In the genomic region with DNA sequence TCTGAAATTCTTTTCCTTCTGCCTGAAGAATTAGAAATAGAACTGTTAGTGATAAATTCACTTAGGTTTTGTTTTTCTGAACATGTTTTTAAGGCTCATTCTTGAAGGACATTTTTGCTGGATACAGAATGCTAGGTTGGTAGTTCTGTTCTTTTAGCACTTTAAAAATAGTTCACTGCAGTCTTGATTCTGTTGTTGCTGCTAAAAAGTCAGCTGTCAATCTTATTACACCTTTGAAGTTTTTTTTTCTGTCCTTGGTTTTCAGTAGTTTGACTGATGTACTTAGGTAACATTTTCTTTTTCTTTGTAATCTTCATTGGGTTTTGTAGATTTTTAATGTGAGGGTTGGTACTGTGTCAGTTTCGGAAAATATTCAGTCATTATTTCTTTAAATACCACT, we compare ENCODE assay signal across 29 cellular contexts. TPM values are rescaled to one million over a fixed set of nuclear protein-coding genes. Genes with fewer than 3 reads are reported as not detected.
DNase-seq lines count a peak whose midpoint lies in the region; ATAC-seq and TF ChIP-seq lines count a peak whose summit lies in the region.
"Had no signal": no experiment of that assay in that cellular context is flagged by ENCODE, and none has a peak within 500 bp of the region (broad histone marks: within the 10 kb centered on the region; RNA-seq: fewer than 3 reads in every experiment).

No MANE protein-coding gene starts in this region.

- H3K27ac ChIP-seq in HEK293 (ENCODE audit: extremely low read depth, low read depth, low read length) = no peak overlapping the region
- H3K27ac ChIP-seq: C4-2B, KMS-11 had no signal

- 0 out of 2 replicates have a peak overlapping the region, but pooled peaks have one; percentile 21 for H3K27ac Mint-ChIP-seq in WTC11
- H3K27ac Mint-ChIP-seq: B cell; CD8-positive, alpha-beta T cell; HFFc6 had no signal

- H3K4me1 ChIP-seq in HEK293 (ENCODE audit: control insufficient read depth, insufficient read depth, low read length) = no peaks in the 10 kb centered on the region
- H3K4me1 ChIP-seq: Caco-2 had no signal

- peaks cover 73% of the 10 kb centered on the region for H3K4me1 Mint-ChIP-seq in WTC11

- no peak overlapping the region for H3K4me3 Mint-ChIP-seq in WTC11
- H3K4me3 Mint-ChIP-seq: B cell; CD8-positive, alpha-beta T cell; H9; HFFc6 had no signal

- TF ChIP-seq CTCF in HEK293 (tag by site-specific recombination; IDR thresholded peaks at IDR 0.05) (no peak), WTC11 (IDR thresholded peaks at IDR 0.05) (no peak)

- POLR2A ChIA-PET in HEK293 (lab: Yijun Ruan, JAX) = no interaction called here
- POLR2A ChIA-PET in WTC11 (lab: Charles Lee) = interaction anchor here (1.0 kb wide), 1 partner anchor 21 kb away, joined by 4 read pairs; no protein-coding TSS in a partner anchor

- no peak for TF ChIP-seq POLR2A in erythroblast (IDR thresholded peaks at IDR 0.05; ENCODE audit: low read length)

- no peak for ATAC-seq in WTC11
- ATAC-seq in GM18858 (IDR thresholded peaks at IDR 0.05; ENCODE audit: unreplicated experiment) = no peak
- ATAC-seq: CD8-positive, alpha-beta T cell; Panc1 had no signal

- DNase-seq in WTC11 (ENCODE audit: low spot score) = no peak
- peak; percentile 36 to 48 for DNase-seq in erythroblast (lab: John Stamatoyannopoulos, UW)
- DNase-seq in stimulated activated CD4-positive, alpha-beta T cell treated with anti-CD3 and anti-CD28 coated beads, Interleukin-2, amount 100 ng/mL, for 24 hours = no peak
- DNase-seq in effector CD4-positive, alpha-beta T cell = no peak
- DNase-seq in 8988T = no peak
- DNase-seq: Caco-2; CD8-positive, alpha-beta T cell; DMS 273 treated with DMSO at 0.1 percent for 48 hours; DMS79; EL; GDM1; H9; HFFc6; IMR-90; NCI-H1092 treated with DMSO at 0.1 percent for 48 hours; NCI-H1436; NCI-H187; NCI-H2081 treated with DMSO at 0.1 percent for 48 hours; NCI-H2171; NCI-H226; NCI-H510A; NCI-H69; SHP77 treated with DMSO at 0.1 percent for 48 hours had no signal

- H3K36me3 Mint-ChIP-seq in WTC11 = peaks cover 21% of the 10 kb centered on the region

- peaks cover 16% of the 10 kb centered on the region for H3K9me3 Mint-ChIP-seq in WTC11
- H3K9me3 Mint-ChIP-seq: HFFc6 had no signal

- H3K9me3 ChIP-seq in HEK293 (ENCODE audit: control insufficient read depth, insufficient read depth, low read depth, low read length) = no peaks in the 10 kb centered on the region

- H3K4me3 ChIP-seq in HEK293 (ENCODE audit: low read depth, low read length) = no peak overlapping the region

- H3K27me3 Mint-ChIP-seq in WTC11 (ENCODE audit: low read depth) = no peaks in the 10 kb centered on the region
- H3K27me3 Mint-ChIP-seq: B cell had no signal

- H3K36me3 ChIP-seq in HEK293 (ENCODE audit: control insufficient read depth in 2 of 2, insufficient read depth in 1 of 2, low read length in 2 of 2) = no peaks in the 10 kb centered on the region

- CTCF ChIA-PET in HEK293 (lab: Yijun Ruan, JAX) = no interaction called here
- CTCF ChIA-PET in WTC11 (lab: Charles Lee) = no interaction called here

TF ChIP-seq in HEK293, 187 proteins besides CTCF, POLR2A, EP300 and RAD21:
- TF ChIP-seq SETDB1 (IDR thresholded peaks at IDR 0.05; ENCODE audit: insufficient read length, low read length) (peak; percentile 85), ZNF155 (tag by site-specific recombination; IDR thresholded peaks at IDR 0.05) (no peak)
TF ChIP-seq in HEK293: peak in this region for 1.

TF ChIP-seq in WTC11, 78 proteins besides CTCF, POLR2A, EP300 and RAD21:
- TF ChIP-seq, protein P1, sequence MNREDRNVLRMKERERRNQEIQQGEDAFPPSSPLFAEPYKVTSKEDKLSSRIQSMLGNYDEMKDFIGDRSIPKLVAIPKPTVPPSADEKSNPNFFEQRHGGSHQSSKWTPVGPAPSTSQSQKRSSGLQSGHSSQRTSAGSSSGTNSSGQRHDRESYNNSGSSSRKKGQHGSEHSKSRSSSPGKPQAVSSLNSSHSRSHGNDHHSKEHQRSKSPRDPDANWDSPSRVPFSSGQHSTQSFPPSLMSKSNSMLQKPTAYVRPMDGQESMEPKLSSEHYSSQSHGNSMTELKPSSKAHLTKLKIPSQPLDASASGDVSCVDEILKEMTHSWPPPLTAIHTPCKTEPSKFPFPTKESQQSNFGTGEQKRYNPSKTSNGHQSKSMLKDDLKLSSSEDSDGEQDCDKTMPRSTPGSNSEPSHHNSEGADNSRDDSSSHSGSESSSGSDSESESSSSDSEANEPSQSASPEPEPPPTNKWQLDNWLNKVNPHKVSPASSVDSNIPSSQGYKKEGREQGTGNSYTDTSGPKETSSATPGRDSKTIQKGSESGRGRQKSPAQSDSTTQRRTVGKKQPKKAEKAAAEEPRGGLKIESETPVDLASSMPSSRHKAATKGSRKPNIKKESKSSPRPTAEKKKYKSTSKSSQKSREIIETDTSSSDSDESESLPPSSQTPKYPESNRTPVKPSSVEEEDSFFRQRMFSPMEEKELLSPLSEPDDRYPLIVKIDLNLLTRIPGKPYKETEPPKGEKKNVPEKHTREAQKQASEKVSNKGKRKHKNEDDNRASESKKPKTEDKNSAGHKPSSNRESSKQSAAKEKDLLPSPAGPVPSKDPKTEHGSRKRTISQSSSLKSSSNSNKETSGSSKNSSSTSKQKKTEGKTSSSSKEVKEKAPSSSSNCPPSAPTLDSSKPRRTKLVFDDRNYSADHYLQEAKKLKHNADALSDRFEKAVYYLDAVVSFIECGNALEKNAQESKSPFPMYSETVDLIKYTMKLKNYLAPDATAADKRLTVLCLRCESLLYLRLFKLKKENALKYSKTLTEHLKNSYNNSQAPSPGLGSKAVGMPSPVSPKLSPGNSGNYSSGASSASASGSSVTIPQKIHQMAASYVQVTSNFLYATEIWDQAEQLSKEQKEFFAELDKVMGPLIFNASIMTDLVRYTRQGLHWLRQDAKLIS (CRISPR knock-in tag; IDR thresholded peaks at IDR 0.05; ENCODE audit: borderline replicate concordance) = no peak
- peak; percentile 87 for TF ChIP-seq ZNF317 (CRISPR knock-in tag; IDR thresholded peaks at IDR 0.05; ENCODE audit: borderline replicate concordance, low read depth)
- TF ChIP-seq, protein P2, sequence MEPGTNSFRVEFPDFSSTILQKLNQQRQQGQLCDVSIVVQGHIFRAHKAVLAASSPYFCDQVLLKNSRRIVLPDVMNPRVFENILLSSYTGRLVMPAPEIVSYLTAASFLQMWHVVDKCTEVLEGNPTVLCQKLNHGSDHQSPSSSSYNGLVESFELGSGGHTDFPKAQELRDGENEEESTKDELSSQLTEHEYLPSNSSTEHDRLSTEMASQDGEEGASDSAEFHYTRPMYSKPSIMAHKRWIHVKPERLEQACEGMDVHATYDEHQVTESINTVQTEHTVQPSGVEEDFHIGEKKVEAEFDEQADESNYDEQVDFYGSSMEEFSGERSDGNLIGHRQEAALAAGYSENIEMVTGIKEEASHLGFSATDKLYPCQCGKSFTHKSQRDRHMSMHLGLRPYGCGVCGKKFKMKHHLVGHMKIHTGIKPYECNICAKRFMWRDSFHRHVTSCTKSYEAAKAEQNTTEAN (CRISPR knock-in tag; IDR thresholded peaks at IDR 0.05) = no peak
- TF ChIP-seq, protein P3, sequence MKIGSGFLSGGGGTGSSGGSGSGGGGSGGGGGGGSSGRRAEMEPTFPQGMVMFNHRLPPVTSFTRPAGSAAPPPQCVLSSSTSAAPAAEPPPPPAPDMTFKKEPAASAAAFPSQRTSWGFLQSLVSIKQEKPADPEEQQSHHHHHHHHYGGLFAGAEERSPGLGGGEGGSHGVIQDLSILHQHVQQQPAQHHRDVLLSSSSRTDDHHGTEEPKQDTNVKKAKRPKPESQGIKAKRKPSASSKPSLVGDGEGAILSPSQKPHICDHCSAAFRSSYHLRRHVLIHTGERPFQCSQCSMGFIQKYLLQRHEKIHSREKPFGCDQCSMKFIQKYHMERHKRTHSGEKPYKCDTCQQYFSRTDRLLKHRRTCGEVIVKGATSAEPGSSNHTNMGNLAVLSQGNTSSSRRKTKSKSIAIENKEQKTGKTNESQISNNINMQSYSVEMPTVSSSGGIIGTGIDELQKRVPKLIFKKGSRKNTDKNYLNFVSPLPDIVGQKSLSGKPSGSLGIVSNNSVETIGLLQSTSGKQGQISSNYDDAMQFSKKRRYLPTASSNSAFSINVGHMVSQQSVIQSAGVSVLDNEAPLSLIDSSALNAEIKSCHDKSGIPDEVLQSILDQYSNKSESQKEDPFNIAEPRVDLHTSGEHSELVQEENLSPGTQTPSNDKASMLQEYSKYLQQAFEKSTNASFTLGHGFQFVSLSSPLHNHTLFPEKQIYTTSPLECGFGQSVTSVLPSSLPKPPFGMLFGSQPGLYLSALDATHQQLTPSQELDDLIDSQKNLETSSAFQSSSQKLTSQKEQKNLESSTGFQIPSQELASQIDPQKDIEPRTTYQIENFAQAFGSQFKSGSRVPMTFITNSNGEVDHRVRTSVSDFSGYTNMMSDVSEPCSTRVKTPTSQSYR (CRISPR knock-in tag; IDR thresholded peaks at IDR 0.05) = no peak
- TF ChIP-seq, protein P4, sequence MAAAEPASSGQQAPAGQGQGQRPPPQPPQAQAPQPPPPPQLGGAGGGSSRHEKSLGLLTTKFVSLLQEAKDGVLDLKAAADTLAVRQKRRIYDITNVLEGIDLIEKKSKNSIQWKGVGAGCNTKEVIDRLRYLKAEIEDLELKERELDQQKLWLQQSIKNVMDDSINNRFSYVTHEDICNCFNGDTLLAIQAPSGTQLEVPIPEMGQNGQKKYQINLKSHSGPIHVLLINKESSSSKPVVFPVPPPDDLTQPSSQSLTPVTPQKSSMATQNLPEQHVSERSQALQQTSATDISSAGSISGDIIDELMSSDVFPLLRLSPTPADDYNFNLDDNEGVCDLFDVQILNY (CRISPR knock-in tag; IDR thresholded peaks at IDR 0.05) = no peak

RNA-seq across cellular contexts. Expression of a gene that starts 48.7 kb away (rescaled TPM):
- total RNA-seq in WTC11 (2021) = 106 to 114 TPM (median 107 TPM) in 3 replicates

Comparison
In these comparisons a context has a peak if more than half of its experiments do, and no peak if none do; other contexts are left out.
1. DNase-seq: peak in erythroblast (2 of 2); none in WTC11 (single experiment), stimulated activated CD4-positive, alpha-beta T cell treated with anti-CD3 and anti-CD28 coated beads, Interleukin-2, amount 100 ng/mL, for 24 hours (0 of 2), effector CD4-positive, alpha-beta T cell (single experiment) and 8988T (single experiment).